Comparison of ENCODE assay signal across 1 cellular context in the genomic region with DNA sequence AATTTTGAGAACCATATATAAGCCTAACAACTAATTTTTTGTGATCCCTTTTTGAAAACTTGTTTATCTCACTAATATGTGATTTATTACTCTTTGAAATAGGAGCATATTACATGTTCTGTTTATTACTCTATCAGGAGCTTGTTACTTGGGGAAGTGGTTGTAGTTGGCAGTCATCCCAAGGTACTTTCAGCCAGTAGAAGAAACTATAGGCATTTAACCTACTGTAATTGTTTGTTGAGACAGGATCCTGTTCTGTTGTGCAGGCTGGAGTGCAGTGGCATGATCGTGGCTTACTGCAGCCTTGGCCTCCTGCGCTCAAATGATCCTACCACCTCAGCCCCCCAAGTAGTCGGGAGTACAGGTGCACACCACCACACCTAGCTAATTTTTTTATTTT.
TF ChIP-seq lines count a peak whose summit lies in the region.

No MANE protein-coding gene starts in this region.

TF ChIP-seq in HepG2, 621 proteins besides CTCF, POLR2A, EP300 and RAD21 (continued from another document):
- TF ChIP-seq, protein P1, sequence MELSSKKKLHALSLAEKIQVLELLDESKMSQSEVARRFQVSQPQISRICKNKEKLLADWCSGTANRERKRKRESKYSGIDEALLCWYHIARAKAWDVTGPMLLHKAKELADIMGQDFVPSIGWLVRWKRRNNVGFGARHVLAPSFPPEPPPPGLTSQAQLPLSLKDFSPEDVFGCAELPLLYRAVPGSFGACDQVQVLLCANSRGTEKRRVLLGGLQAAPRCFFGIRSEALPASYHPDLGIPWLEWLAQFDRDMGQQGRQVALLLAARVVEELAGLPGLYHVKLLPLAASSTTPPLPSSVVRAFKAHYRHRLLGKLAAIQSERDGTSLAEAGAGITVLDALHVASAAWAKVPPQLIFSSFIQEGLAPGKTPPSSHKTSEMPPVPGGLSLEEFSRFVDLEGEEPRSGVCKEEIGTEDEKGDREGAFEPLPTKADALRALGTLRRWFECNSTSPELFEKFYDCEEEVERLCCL (CRISPR knock-in tag; IDR thresholded peaks at IDR 0.05; ENCODE audit: borderline replicate concordance) = no peak
- TF ChIP-seq, protein P2, sequence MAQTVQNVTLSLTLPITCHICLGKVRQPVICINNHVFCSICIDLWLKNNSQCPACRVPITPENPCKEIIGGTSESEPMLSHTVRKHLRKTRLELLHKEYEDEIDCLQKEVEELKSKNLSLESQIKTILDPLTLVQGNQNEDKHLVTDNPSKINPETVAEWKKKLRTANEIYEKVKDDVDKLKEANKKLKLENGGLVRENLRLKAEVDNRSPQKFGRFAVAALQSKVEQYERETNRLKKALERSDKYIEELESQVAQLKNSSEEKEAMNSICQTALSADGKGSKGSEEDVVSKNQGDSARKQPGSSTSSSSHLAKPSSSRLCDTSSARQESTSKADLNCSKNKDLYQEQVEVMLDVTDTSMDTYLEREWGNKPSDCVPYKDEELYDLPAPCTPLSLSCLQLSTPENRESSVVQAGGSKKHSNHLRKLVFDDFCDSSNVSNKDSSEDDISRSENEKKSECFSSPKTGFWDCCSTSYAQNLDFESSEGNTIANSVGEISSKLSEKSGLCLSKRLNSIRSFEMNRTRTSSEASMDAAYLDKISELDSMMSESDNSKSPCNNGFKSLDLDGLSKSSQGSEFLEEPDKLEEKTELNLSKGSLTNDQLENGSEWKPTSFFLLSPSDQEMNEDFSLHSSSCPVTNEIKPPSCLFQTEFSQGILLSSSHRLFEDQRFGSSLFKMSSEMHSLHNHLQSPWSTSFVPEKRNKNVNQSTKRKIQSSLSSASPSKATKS (CRISPR knock-in tag; IDR thresholded peaks at IDR 0.05) = no peak
- TF ChIP-seq SIN3B (IDR thresholded peaks at IDR 0.05; ENCODE audit: low read length) = no peak
- no peak for TF ChIP-seq SATB2 (CRISPR knock-in tag; IDR thresholded peaks at IDR 0.05)
- TF ChIP-seq, protein P3, sequence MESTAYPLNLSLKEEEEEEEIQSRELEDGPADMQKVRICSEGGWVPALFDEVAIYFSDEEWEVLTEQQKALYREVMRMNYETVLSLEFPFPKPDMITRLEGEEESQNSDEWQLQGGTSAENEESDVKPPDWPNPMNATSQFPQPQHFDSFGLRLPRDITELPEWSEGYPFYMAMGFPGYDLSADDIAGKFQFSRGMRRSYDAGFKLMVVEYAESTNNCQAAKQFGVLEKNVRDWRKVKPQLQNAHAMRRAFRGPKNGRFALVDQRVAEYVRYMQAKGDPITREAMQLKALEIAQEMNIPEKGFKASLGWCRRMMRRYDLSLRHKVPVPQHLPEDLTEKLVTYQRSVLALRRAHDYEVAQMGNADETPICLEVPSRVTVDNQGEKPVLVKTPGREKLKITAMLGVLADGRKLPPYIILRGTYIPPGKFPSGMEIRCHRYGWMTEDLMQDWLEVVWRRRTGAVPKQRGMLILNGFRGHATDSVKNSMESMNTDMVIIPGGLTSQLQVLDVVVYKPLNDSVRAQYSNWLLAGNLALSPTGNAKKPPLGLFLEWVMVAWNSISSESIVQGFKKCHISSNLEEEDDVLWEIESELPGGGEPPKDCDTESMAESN (CRISPR knock-in tag; conservative IDR thresholded peaks at IDR 0.05) = no peak
